In the genomic region with DNA sequence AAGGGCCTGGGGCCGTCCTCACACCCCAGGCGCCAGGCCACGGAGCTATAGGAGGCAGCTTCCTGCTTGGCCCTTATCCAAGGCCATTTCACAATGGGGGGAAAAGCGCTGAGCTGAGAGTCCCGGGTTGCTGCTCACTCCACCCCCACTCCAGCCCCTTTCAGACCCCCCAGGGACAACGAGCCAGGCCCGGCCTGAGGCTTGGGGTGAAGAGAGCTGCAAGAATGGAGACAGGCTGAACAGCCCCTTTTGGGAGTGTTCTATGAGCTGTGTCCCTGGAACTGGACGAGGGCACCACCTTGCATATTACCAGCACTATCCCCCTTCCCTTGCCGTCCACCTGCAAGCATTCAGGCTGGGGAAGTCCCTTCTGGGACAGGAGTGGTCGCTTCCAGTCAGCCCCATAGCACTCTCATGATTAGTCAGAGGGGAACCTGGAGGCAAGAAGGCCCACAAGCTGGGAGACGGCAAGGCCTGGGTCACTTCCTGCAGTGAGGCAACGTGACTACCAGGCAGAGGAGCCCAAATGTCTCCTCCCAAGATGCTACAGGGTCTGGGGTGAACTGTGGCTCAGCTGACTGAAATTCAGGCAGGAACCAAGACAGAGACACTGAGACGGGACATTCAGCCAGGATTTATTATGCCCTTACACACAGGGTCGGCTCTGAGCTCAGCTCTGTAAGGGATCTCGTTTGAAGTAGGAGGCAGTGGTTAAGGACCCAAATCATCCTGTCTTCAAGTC, we compare ENCODE assay signal across 8 cellular contexts. TPM values are rescaled to one million over a fixed set of nuclear protein-coding genes. Genes with fewer than 3 reads are reported as not detected.
DNase-seq lines count a peak whose midpoint lies in the region; ATAC-seq, FAIRE-seq and TF ChIP-seq lines count a peak whose summit lies in the region.

No MANE protein-coding gene starts in this region.

- H3K9me3 ChIP-seq in psoas muscle: no peaks in the 10 kb centered on the region

- DNase-seq in GM04503 (ENCODE audit: low read depth) (peak; percentile 18), H54 (ENCODE audit: insufficient read length, low spot score) (peak; percentile 70), NB4 (ENCODE audit: low read depth) (peak; percentile 91), fibroblast of pulmonary artery (ENCODE audit: low read depth) (peak; percentile 79), psoas muscle (peak; percentile 49 to 66), DMS 273 (lab: John Stamatoyannopoulos, UW; ENCODE audit: unreplicated experiment) (no peak), foreskin melanocyte (no peak)
- DNase-seq in activated CD8-positive, alpha-beta memory T cell treated with anti-CD3 and anti-CD28 coated beads for 24 hours: peak; percentile 85

- H3K4me1 ChIP-seq in psoas muscle: peaks cover 24% of the 10 kb centered on the region

- ATAC-seq in psoas muscle: no peak

- H3K27ac ChIP-seq in psoas muscle: peak overlapping the region; percentile 51

- no peak for FAIRE-seq in H54 (lab: Jason Lieb, UNC)

- TF ChIP-seq CTCF in NB4 (IDR thresholded peaks at IDR 0.05; ENCODE audit: low read depth, low read length) (no peak), fibroblast of pulmonary artery (IDR thresholded peaks at IDR 0.05; ENCODE audit: low read length, missing control alignments) (no peak), psoas muscle (IDR thresholded peaks at IDR 0.05) (no peak)

- TF ChIP-seq POLR2A in H54 (IDR thresholded peaks at IDR 0.05; ENCODE audit: low read depth, low read length) (no peak), NB4 (IDR thresholded peaks at IDR 0.05; ENCODE audit: extremely low read depth, insufficient read length) (no peak)

- no peak overlapping the region for H3K4me3 ChIP-seq in NB4 (ENCODE audit: low read depth, low read length)
- no peak overlapping the region for H3K4me3 ChIP-seq in fibroblast of pulmonary artery (replicated peaks; ENCODE audit: low read depth, low read length)
- no peak overlapping the region for H3K4me3 ChIP-seq in psoas muscle

- H3K36me3 ChIP-seq in psoas muscle (ENCODE audit: insufficient read depth in 1 of 2, low read depth in 1 of 2): no peaks in the 10 kb centered on the region

- WGBS in psoas muscle, 3 donors: 54 to 64% (median 62%) methylated on average over 15 of the region's 15 CpGs

- H3K27me3 ChIP-seq in psoas muscle (ENCODE audit: insufficient read depth in 3 of 3, low read length in 2 of 3): no peaks in the 10 kb centered on the region

- intact Hi-C loops in psoas muscle (cut with DNase I): loop anchor here (5.0 to 10.0 kb wide), 3 partner anchors 117 to 387 kb away; a partner anchor contains a TSS

RNA-seq across cellular contexts. Expression of a gene that starts 8.6 kb away (rescaled TPM):
- total RNA-seq in psoas muscle: 100 to 1,000 TPM; 134 to 170 (median 153) TPM
- 100 to 1,000 TPM; 279 to 288 (median 280) TPM for polyA plus RNA-seq in psoas muscle

Comparison
In these comparisons a context has a peak if more than half of its experiments do, and no peak if none do; other contexts are left out.
1. DNase-seq: peak in GM04503 (single experiment), H54 (single experiment), NB4 (single experiment), activated CD8-positive, alpha-beta memory T cell treated with anti-CD3 and anti-CD28 coated beads for 24 hours (single experiment), fibroblast of pulmonary artery (single experiment) and psoas muscle (2 of 2); none in DMS 273 (single experiment) and foreskin melanocyte (single experiment).